Comparison of ENCODE assay signal across 1 cellular context in the genomic region with DNA sequence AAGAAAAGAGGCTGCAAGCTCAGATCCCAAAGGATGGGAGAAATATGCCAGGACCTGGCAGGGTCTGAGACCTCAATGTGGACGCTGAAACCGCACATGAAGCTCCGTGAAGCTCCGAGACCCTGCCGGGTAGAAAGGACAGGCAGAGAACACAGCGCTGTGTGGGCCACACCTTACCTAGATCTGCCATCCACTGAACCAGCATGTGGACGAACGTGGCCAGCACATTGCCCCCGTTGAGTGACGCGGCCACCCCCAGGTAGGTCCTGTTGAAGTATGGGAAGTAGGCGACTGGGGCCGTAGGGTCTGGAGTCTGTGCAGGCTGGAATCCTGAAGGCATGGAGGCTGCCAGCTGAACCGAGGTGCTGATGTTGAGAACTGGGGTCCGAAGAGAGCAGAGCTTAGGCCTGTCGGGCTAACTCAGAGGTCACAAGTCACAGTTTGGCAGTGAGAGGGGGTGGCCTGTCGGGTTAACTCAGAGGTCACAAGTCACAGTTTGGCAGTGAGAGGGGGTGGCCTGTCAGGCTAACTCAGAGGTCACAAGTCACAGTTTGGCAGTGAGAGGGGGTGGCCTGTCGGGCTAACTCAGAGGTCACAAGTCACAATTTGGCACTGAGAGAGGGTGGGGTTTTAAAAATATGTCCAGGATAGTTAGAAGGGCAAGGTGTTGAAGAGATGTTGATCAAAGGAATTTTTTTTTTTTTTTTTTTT.
TF ChIP-seq lines count a peak whose summit lies in the region.

No MANE protein-coding gene starts in this region.

TF ChIP-seq in HepG2, 621 proteins besides CTCF, POLR2A, EP300 and RAD21:
- TF ChIP-seq ZNF230 (CRISPR knock-in tag; IDR thresholded peaks at IDR 0.05): no peak
- TF ChIP-seq AGO2 (optimal IDR thresholded peaks at IDR 0.05; ENCODE audit: low read depth, low read length): peak; percentile 30
